Comparison of ENCODE assay signal across 8 cellular contexts in genomic region chr6:10633216-10633615, GRCh38.
DNase-seq lines count a peak whose midpoint lies in the region; ATAC-seq lines count a peak whose summit lies in the region.

No MANE protein-coding gene starts in this region.

- ATAC-seq in GM21576 (IDR thresholded peaks at IDR 0.05; ENCODE audit: unreplicated experiment), result peak; percentile 96
- peak; percentile 95 for ATAC-seq in activated naive CD8-positive, alpha-beta T cell treated with anti-CD3 and anti-CD28 coated beads, Interleukin-2, amount 10 ng/mL, durations not matched to agents 7 days and 5 days (ENCODE audit: low read depth)

- peak; percentile 16 for DNase-seq in GM04503 (ENCODE audit: low read depth)
- DNase-seq in HPDE6-E6E7 (ENCODE audit: extremely low spot score), result peak; percentile 94
- DNase-seq in activated naive CD8-positive, alpha-beta T cell treated with anti-CD3 and anti-CD28 coated beads, Interleukin-2, amount 10 ng/mL, durations not matched to agents 7 days and 5 days, result no peak
- DNase-seq in skeletal muscle cell (ENCODE audit: low read depth), result peak; percentile 52
- DNase-seq in activated CD8-positive, alpha-beta memory T cell treated with anti-CD3 and anti-CD28 coated beads for 24 hours, result no peak
- DNase-seq in germinal center (ENCODE audit: low spot score), result no peak
- DNase-seq in NCI-H2171 treated with DMSO at 0.1 percent for 48 hours (lab: John Stamatoyannopoulos, UW), result no peak

- H3K27ac Mint-ChIP-seq in activated naive CD8-positive, alpha-beta T cell treated with anti-CD3 and anti-CD28 coated beads, Interleukin-2, amount 10 ng/mL, durations not matched to agents 7 days and 5 days, result no peak overlapping the region

- peaks cover 3% of the 10 kb centered on the region for H3K36me3 Mint-ChIP-seq in activated naive CD8-positive, alpha-beta T cell treated with anti-CD3 and anti-CD28 coated beads, Interleukin-2, amount 10 ng/mL, durations not matched to agents 7 days and 5 days

- no peak overlapping the region for H3K4me3 ChIP-seq in skeletal muscle cell (ENCODE audit: low read depth, low read length)

- H3K4me1 Mint-ChIP-seq in activated naive CD8-positive, alpha-beta T cell treated with anti-CD3 and anti-CD28 coated beads, Interleukin-2, amount 10 ng/mL, durations not matched to agents 7 days and 5 days, result peaks cover 9% of the 10 kb centered on the region

- no peak overlapping the region for H3K4me3 Mint-ChIP-seq in activated naive CD8-positive, alpha-beta T cell treated with anti-CD3 and anti-CD28 coated beads, Interleukin-2, amount 10 ng/mL, durations not matched to agents 7 days and 5 days

- H3K9me3 Mint-ChIP-seq in activated naive CD8-positive, alpha-beta T cell treated with anti-CD3 and anti-CD28 coated beads, Interleukin-2, amount 10 ng/mL, durations not matched to agents 7 days and 5 days, result no peaks in the 10 kb centered on the region

- POLR2A ChIA-PET in activated naive CD8-positive, alpha-beta T cell treated with anti-CD3 and anti-CD28 coated beads, Interleukin-2, amount 10 ng/mL, durations not matched to agents 7 days and 5 days (lab: Charles Lee), result no interaction called here

- peaks cover 13% of the 10 kb centered on the region for H3K27me3 Mint-ChIP-seq in activated naive CD8-positive, alpha-beta T cell treated with anti-CD3 and anti-CD28 coated beads, Interleukin-2, amount 10 ng/mL, durations not matched to agents 7 days and 5 days

Comparison
In these comparisons a context has a peak if more than half of its experiments do, and no peak if none do; other contexts are left out.
1. DNase-seq: peak in GM04503 (single experiment), HPDE6-E6E7 (single experiment) and skeletal muscle cell (single experiment); none in activated naive CD8-positive, alpha-beta T cell treated with anti-CD3 and anti-CD28 coated beads, Interleukin-2, amount 10 ng/mL, durations not matched to agents 7 days and 5 days (single experiment), activated CD8-positive, alpha-beta memory T cell treated with anti-CD3 and anti-CD28 coated beads for 24 hours (single experiment), germinal center (single experiment) and NCI-H2171 treated with DMSO at 0.1 percent for 48 hours (single experiment).